Comparison of ENCODE assay signal across 9 cellular contexts in genomic region chr2:85804583-85804982, GRCh38. TPM values are rescaled to one million over a fixed set of nuclear protein-coding genes. Genes with fewer than 3 reads are reported as not detected.
DNase-seq lines count a peak whose midpoint lies in the region; ATAC-seq and TF ChIP-seq lines count a peak whose summit lies in the region.
"Had no signal": no experiment of that assay in that cellular context is flagged by ENCODE, and none has a peak within 500 bp of the region (broad histone marks: within the 10 kb centered on the region; RNA-seq: fewer than 3 reads in every experiment).

No MANE protein-coding gene starts in this region.

- ATAC-seq in psoas muscle (peak; percentile 52 to 65 (median 55)), GM18907 (IDR thresholded peaks at IDR 0.05; ENCODE audit: unreplicated experiment) (no peak), HG03520 (IDR thresholded peaks at IDR 0.05; ENCODE audit: unreplicated experiment) (no peak)

- no peak overlapping the region for H3K27ac ChIP-seq in Peyer's patch
- H3K27ac ChIP-seq in psoas muscle: no peak overlapping the region

- H3K9me3 ChIP-seq in Peyer's patch (no peaks in the 10 kb centered on the region), psoas muscle (peaks cover 5% of the 10 kb centered on the region)
- H3K9me3 ChIP-seq: HAP-1 had no signal

- no peak overlapping the region for H3K4me3 ChIP-seq in Peyer's patch
- H3K4me3 ChIP-seq in psoas muscle: no peak overlapping the region
- H3K4me3 ChIP-seq: HAP-1 had no signal

- DNase-seq in 8988T (peak; percentile 71), ELR (ENCODE audit: low read depth) (peak; percentile 66), Peyer's patch (no peak), epidermal melanocyte (ENCODE audit: insufficient read length, low spot score) (peak; percentile 64), psoas muscle (no peak), NCI-H1930 (lab: John Stamatoyannopoulos, UW) (no peak)

- H3K4me1 ChIP-seq in Peyer's patch (no peaks in the 10 kb centered on the region), psoas muscle (peaks cover 8% of the 10 kb centered on the region)
- H3K4me1 ChIP-seq: HAP-1 had no signal

- intact Hi-C loops in psoas muscle (cut with DNase I): loop anchor here in 1 of 2 donors (2.0 kb wide), 1 partner anchor 54 kb away; no protein-coding TSS in a partner anchor

- H3K27me3 ChIP-seq in Peyer's patch: no peaks in the 10 kb centered on the region
- no peaks in the 10 kb centered on the region for H3K27me3 ChIP-seq in psoas muscle (ENCODE audit: insufficient read depth in 3 of 3, low read length in 2 of 3)

- WGBS in psoas muscle, 3 donors: 0 to 3% (median 0%) methylated on average over 1 of the region's 1 CpG

- no peak for TF ChIP-seq POLR2A in Peyer's patch (IDR thresholded peaks at IDR 0.05)

- H3K36me3 ChIP-seq in Peyer's patch (no peaks in the 10 kb centered on the region), psoas muscle (ENCODE audit: insufficient read depth in 1 of 2, low read depth in 1 of 2) (no peaks in the 10 kb centered on the region)
- H3K36me3 ChIP-seq: HAP-1 had no signal

- TF ChIP-seq CTCF in Peyer's patch (IDR thresholded peaks at IDR 0.05) (peak in 5 of 6 experiments; percentile 15 to 43 (median 39)), psoas muscle (IDR thresholded peaks at IDR 0.05) (peak; percentile 64)

RNA-seq across cellular contexts. Expression of gene ATOH8, which starts 50.8 kb away (rescaled TPM):
- total RNA-seq in Peyer's patch (10 to 100 TPM in 2 of 4 donors, 1 to 10 TPM in 2; 5.3 to 35.5 (median 13.9) TPM), psoas muscle (10 to 100 TPM; 22.0 to 82.1 (median 57.3) TPM)
- 10 to 100 TPM; 48.7 to 77.2 (median 59.4) TPM for polyA plus RNA-seq in psoas muscle

Comparison
In these comparisons a context has a peak if more than half of its experiments do, and no peak if none do; other contexts are left out.
1. DNase-seq: peak in 8988T (single experiment), ELR (single experiment) and epidermal melanocyte (single experiment); none in Peyer's patch (0 of 3), psoas muscle (0 of 2) and NCI-H1930 (0 of 2).
2. ATAC-seq: peak in psoas muscle (4 of 4); none in GM18907 (single experiment) and HG03520 (single experiment).